ENCODE assay signal across 8 cellular contexts in the genomic region with DNA sequence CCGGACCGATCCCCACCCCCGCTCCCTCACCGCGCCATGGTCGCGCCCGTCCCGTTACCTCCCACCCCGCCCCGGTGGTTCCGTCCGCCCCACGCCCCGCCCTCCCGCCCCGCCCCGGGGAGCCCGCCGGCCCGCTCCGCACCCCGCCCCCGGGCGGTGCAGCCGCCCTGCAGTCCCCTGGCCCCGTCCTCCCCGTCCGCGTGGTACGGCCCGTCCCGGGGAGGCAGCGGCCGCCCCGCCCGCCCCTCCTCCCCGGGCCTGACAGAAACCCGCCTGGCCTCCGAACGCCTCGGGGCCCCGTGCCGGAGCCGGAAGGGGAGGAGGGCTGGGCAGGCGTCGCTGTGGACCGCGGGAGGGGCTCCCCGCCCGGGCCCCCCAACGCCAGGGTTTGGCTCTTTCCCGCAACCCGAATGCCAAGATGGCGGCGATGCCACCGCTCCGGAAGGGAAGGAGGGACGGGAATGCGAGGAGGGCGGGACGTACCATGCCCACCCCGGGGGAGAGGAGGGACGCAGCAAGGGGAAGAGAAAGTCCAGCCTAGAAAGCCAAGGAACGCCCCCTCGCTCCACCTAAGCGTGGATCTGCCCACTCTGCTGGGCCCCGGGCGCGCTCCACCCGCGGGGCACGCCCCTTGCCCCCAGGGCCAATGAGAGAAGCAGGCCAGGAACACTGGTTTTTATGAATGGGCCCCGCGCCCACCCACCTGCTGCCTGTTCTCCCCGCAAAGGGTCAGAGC. TPM values are rescaled to one million over a fixed set of nuclear protein-coding genes. Genes with fewer than 3 reads are reported as not detected.
DNase-seq lines count a peak whose midpoint lies in the region; ATAC-seq and TF ChIP-seq lines count a peak whose summit lies in the region.

A gene (minus strand): TSS at position 56 of the 736 bp plus-strand sequence. CDS start 132 bp downstream, outside the sequence.

- DNase-seq in ACHN: peak; percentile 98
- peak; percentile 85 for DNase-seq in NCI-H2196 treated with DMSO at 0.1 percent for 48 hours (lab: John Stamatoyannopoulos, UW; ENCODE audit: unreplicated experiment)
- peak; percentile 96 to 99 for DNase-seq in T47D (ENCODE audit: low read depth in 1 of 2, low spot score in 1 of 2)

- no peak for TF ChIP-seq CTCF in VCaP (conservative IDR thresholded peaks at IDR 0.05)

- no peaks in the 10 kb centered on the region for H3K9me3 ChIP-seq in iPS-18a (ENCODE audit: control insufficient read depth, low read depth, low read length)
- no peaks in the 10 kb centered on the region for H3K9me3 ChIP-seq in skeletal muscle satellite cell (replicated peaks; ENCODE audit: low read length)

- H3K27ac ChIP-seq in VCaP (peak within 1 kb of the TSS; percentile 94), iPS-18a (ENCODE audit: low read length) (peak within 1 kb of the TSS; percentile 61)

- H3K4me3 ChIP-seq in iPS-18a (ENCODE audit: low read length): peak within 1 kb of the TSS; percentile 80
- peak within 1 kb of the TSS; percentile 98 for H3K4me3 ChIP-seq in skeletal muscle satellite cell (ENCODE audit: low read length)

- peaks cover 36% of the 10 kb centered on the region for H3K36me3 ChIP-seq in iPS-18a (ENCODE audit: control insufficient read depth, low read depth, low read length)
- peaks cover 36% of the 10 kb centered on the region for H3K36me3 ChIP-seq in skeletal muscle satellite cell (ENCODE audit: insufficient read depth, low read length)

- in situ Hi-C loops in ACHN (cut with HindIII; ENCODE audit: low pct_ligation_motif_present, low pct_unique_long_range_greater_than_20kb, low sequenced_read_pairs) (no loop called here), T47D (cut with HindIII; ENCODE audit: low pct_unique_long_range_greater_than_20kb, low sequenced_read_pairs) (no loop called here)

- ATAC-seq in GM18873 (IDR thresholded peaks at IDR 0.05; ENCODE audit: low FRiP score, unreplicated experiment) (peak; percentile 85), HG03135 (IDR thresholded peaks at IDR 0.05; ENCODE audit: unreplicated experiment) (peak; percentile 76)

- H3K27me3 ChIP-seq in iPS-18a (ENCODE audit: control insufficient read depth, insufficient read depth, low read length) (no peaks in the 10 kb centered on the region), skeletal muscle satellite cell (ENCODE audit: control insufficient read depth, insufficient read depth, low read length) (no peaks in the 10 kb centered on the region)

- peak within 1 kb of the TSS; percentile 89 for H3K9ac ChIP-seq in iPS-18a (ENCODE audit: low read length)
- peak within 1 kb of the TSS; percentile 99 for H3K9ac ChIP-seq in skeletal muscle satellite cell (ENCODE audit: low read depth, low read length)

- H3K4me2 ChIP-seq in skeletal muscle satellite cell (ENCODE audit: low read length): peak within 1 kb of the TSS; percentile 98

- H3K4me1 ChIP-seq in iPS-18a (ENCODE audit: control insufficient read depth, low read depth, low read length) (peaks cover 19% of the 10 kb centered on the region), skeletal muscle satellite cell (ENCODE audit: control insufficient read depth, insufficient read depth, low read length) (peaks cover 25% of the 10 kb centered on the region)

RNA-seq across cellular contexts. Expression of the gene that starts here (rescaled TPM):
- total RNA-seq in skeletal muscle satellite cell (2012; rRNA removed): 37.3 and 41.1 TPM in 2 replicates

Comparison
In these comparisons a context has a peak if more than half of its experiments do, and no peak if none do; other contexts are left out.
1. Peak in every context shown above with its lines: DNase-seq, ATAC-seq, H3K4me3 ChIP-seq and H3K27ac ChIP-seq.